8 cellular contexts compared by ENCODE assay signal in genomic region chr11:116980136-116980793, GRCh38.
A peak's percentile ranks its signal among the peaks of the same experiment; 100 is the strongest.
DNase-seq lines count a peak whose midpoint lies in the region; ATAC-seq and TF ChIP-seq lines count a peak whose summit lies in the region.

No MANE protein-coding gene starts in this region.

- no peak overlapping the region for H3K4ac ChIP-seq in mesenchymal stem cell (ENCODE audit: low read depth in 1 of 2, low read length in 2 of 2)

- H3K27me3 ChIP-seq in mesenchymal stem cell (ENCODE audit: control insufficient read depth in 1 of 2, insufficient read depth in 1 of 2, low read length in 2 of 2), result no peaks in the 10 kb centered on the region
- H3K27me3 ChIP-seq in mammary epithelial cell (ENCODE audit: insufficient read depth, low read length), result no peaks in the 10 kb centered on the region
- H3K27me3 ChIP-seq in upper lobe of left lung, result no peaks in the 10 kb centered on the region

- no peak overlapping the region for H3K4me2 ChIP-seq in mesenchymal stem cell (ENCODE audit: low read length, poor library complexity, severe bottlenecking)
- no peak overlapping the region for H3K4me2 ChIP-seq in mammary epithelial cell (ENCODE audit: insufficient read depth, low read depth, low read length)

- in situ Hi-C loops in mammary epithelial cell (cut with MboI; ENCODE audit: low sequenced_read_pairs in 2 of 2), result loop anchor here in 1 of 2 donors (10.0 kb wide), 1 partner anchor 115 kb away; the partner anchor contains the start of gene SIK3

- no peaks in the 10 kb centered on the region for H3K9me3 ChIP-seq in mesenchymal stem cell (ENCODE audit: control insufficient read depth, low read length)
- H3K9me3 ChIP-seq in mammary epithelial cell (replicated peaks; ENCODE audit: insufficient read depth, low read length), result no peaks in the 10 kb centered on the region
- no peaks in the 10 kb centered on the region for H3K9me3 ChIP-seq in upper lobe of left lung

- peaks cover 57% of the 10 kb centered on the region for H3K79me2 ChIP-seq in mammary epithelial cell (ENCODE audit: insufficient read depth, low read length)

- H4K91ac ChIP-seq in mesenchymal stem cell (ENCODE audit: low read length), result no peak overlapping the region

- H2AFZ ChIP-seq in mesenchymal stem cell (ENCODE audit: low read depth, low read length) (no peak overlapping the region), mammary epithelial cell (ENCODE audit: low read depth, low read length) (no peak overlapping the region)

- CTCF ChIA-PET in mammary epithelial cell (lab: Charles Lee; ENCODE audit: low non-redundant PET), result no interaction called here

- no peaks in the 10 kb centered on the region for H4K20me1 ChIP-seq in mammary epithelial cell (ENCODE audit: insufficient read depth, low read length)

- no peak overlapping the region for H3K14ac ChIP-seq in mesenchymal stem cell (ENCODE audit: low read length in 2 of 2)

- no peak overlapping the region for H3K27ac ChIP-seq in mesenchymal stem cell (ENCODE audit: low read length, poor library complexity, severe bottlenecking)
- no peak overlapping the region for H3K27ac ChIP-seq in mammary epithelial cell (ENCODE audit: insufficient read depth, low read depth, low read length)
- H3K27ac ChIP-seq in upper lobe of left lung, result no peak overlapping the region

- H3K18ac ChIP-seq in mesenchymal stem cell (ENCODE audit: low read depth in 1 of 2, low read length in 2 of 2), result no peak overlapping the region

- H3K9ac ChIP-seq in mesenchymal stem cell (ENCODE audit: low read length), result no peak overlapping the region
- no peak overlapping the region for H3K9ac ChIP-seq in mammary epithelial cell (ENCODE audit: insufficient read depth, low read length)

- WGBS in mesenchymal stem cell, result 98% methylated on average over 7 of the region's 7 CpGs
- 98% methylated on average over 7 of the region's 7 CpGs for WGBS in mammary epithelial cell (ENCODE audit: low coverage, missing lambda C conversion rate)
- WGBS in upper lobe of left lung, 2 donors, result 71 to 73% methylated on average over 7 of the region's 7 CpGs

- no peak overlapping the region for H3K23ac ChIP-seq in mesenchymal stem cell (ENCODE audit: low read length in 2 of 2)

- H3K4me3 ChIP-seq in mesenchymal stem cell (ENCODE audit: insufficient read depth in 1 of 2, low read depth in 1 of 2, low read length in 2 of 2) (no peak overlapping the region), mammary epithelial cell (replicated peaks in 1 of 3; ENCODE audit: insufficient read depth in 1 of 3, low read depth in 2 of 3, low read length in 3 of 3) (no peak overlapping the region), upper lobe of left lung (no peak overlapping the region)

- H2AK5ac ChIP-seq in mesenchymal stem cell (ENCODE audit: low read length, severe bottlenecking), result peak overlapping the region; percentile 36

- no peak overlapping the region for H2BK12ac ChIP-seq in mesenchymal stem cell (ENCODE audit: low read length in 2 of 2)

- DNase-seq in mesenchymal stem cell (no peak), mammary epithelial cell (no peak), NCI-H187 (lab: John Stamatoyannopoulos, UW) (no peak), NCI-H446 (lab: John Stamatoyannopoulos, UW) (no peak), upper lobe of left lung (no peak)

- TF ChIP-seq EP300 in upper lobe of left lung (IDR thresholded peaks at IDR 0.05), result no peak

- H3K36me3 ChIP-seq in mesenchymal stem cell (ENCODE audit: control insufficient read depth in 1 of 2, insufficient read depth in 2 of 2, low read depth in 1 of 2, low read length in 2 of 2) (no peaks in the 10 kb centered on the region), mammary epithelial cell (ENCODE audit: insufficient read depth, low read length) (no peaks in the 10 kb centered on the region), upper lobe of left lung (no peaks in the 10 kb centered on the region)

- TF ChIP-seq CTCF in mammary epithelial cell (conservative IDR thresholded peaks at IDR 0.05 in 1 of 2, IDR thresholded peaks at IDR 0.05 in 1 of 2; ENCODE audit: extremely low read depth in 1 of 2, insufficient read depth in 1 of 2, low read depth in 1 of 2, low read length in 2 of 2) (no peak), upper lobe of left lung (IDR thresholded peaks at IDR 0.05) (no peak)

- BruUV-seq in mammary epithelial cell (replicated peaks; lab: Mats Ljungman, UMichigan), result no TSS peak

- ATAC-seq in GM18858 (IDR thresholded peaks at IDR 0.05; ENCODE audit: unreplicated experiment) (peak; percentile 86), GM21619 (IDR thresholded peaks at IDR 0.05; ENCODE audit: unreplicated experiment) (peak; percentile 96), HG03575 (IDR thresholded peaks at IDR 0.05; ENCODE audit: extremely low read depth, insufficient number of reproducible peaks, low FRiP score, unreplicated experiment) (peak; percentile 49), upper lobe of left lung (ENCODE audit: low FRiP score in 2 of 2) (no peak)

- dilution Hi-C loops in mammary epithelial cell (cut with HindIII; ENCODE audit: low sequenced_read_pairs), result no loop called here

- no peak overlapping the region for H2BK5ac ChIP-seq in mesenchymal stem cell (ENCODE audit: low read depth, low read length, poor library complexity, severe bottlenecking)

- intact Hi-C loops in mammary epithelial cell (cut with micrococcal nuclease), result no loop called here

- H4K8ac ChIP-seq in mesenchymal stem cell (ENCODE audit: low read length), result no peak overlapping the region

- H3K4me1 ChIP-seq in mesenchymal stem cell (ENCODE audit: control insufficient read depth, insufficient read depth, low read depth, low read length) (peaks cover 5% of the 10 kb centered on the region), mammary epithelial cell (ENCODE audit: insufficient read depth, low read length) (peaks cover 26% of the 10 kb centered on the region), upper lobe of left lung (peaks cover 6 to 29% (median 20%) of the 10 kb centered on the region in 4 donors)

- no peak for TF ChIP-seq POLR2A in upper lobe of left lung (IDR thresholded peaks at IDR 0.05)

- H2BK15ac ChIP-seq in mesenchymal stem cell (ENCODE audit: low read depth, poor library complexity, severe bottlenecking), result no peak overlapping the region

- H3K79me1 ChIP-seq in mesenchymal stem cell (replicated peaks; ENCODE audit: low read length, poor library complexity, severe bottlenecking), result peaks cover 21% of the 10 kb centered on the region

- H2BK120ac ChIP-seq in mesenchymal stem cell (ENCODE audit: low read depth, low read length), result no peak overlapping the region

Comparison
In these comparisons a context has a peak if more than half of its experiments do, and no peak if none do; other contexts are left out.
1. ATAC-seq: peak in GM18858 (single experiment), GM21619 (single experiment) and HG03575 (single experiment); none in upper lobe of left lung (0 of 2).